8 cellular contexts compared by ENCODE assay signal in the genomic region with DNA sequence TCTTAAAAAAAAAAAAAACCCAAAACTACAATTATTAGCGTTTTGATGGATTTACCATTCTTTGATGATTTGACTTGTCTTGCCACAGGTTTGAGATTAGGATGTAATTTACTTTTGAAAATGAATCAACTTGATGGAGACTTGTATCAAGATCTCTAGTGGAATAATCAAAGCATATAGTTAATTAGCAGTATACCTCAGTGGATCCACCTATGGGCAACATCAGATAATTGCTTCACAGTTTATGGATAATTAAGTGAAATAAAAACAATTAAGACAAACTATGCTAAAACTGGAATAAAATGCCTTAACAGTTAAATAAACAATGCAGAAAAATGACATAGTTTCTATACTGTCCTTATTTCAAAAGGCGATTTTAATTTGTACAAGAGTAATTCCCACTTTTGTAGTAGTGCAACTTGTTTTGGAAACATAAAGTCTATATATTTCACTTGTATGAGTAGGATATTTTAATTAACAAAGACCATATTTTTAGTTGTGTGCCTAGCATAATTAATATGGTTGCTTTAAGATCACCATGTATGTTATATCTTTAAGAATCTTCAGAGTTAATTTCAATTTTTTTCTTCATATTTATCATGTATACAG. TPM values are rescaled to one million over a fixed set of nuclear protein-coding genes. Genes with fewer than 3 reads are reported as not detected.
A peak's percentile ranks its signal among the peaks of the same experiment; 100 is the strongest.
DNase-seq lines count a peak whose midpoint lies in the region; ATAC-seq and TF ChIP-seq lines count a peak whose summit lies in the region.

No MANE protein-coding gene starts in this region.

- H3K27me3 Mint-ChIP-seq in activated T-helper 1 cell treated with anti-CD3 and anti-CD28 coated beads, Interleukin-12 subunit alpha, Interleukin-12 subunit beta, Interleukin-2, Interleukin-4 antibody, amounts not matched to agents 30 ng/mL and 10 ng/mL and 1 ng/mL, durations not matched to agents 14 hours and 24 hours and 36 hours (ENCODE audit: insufficient read depth) = no peaks in the 10 kb centered on the region

- peak overlapping the region; percentile 61 for H3K4me3 ChIP-seq in HAP-1
- peak overlapping the region in 1 of 2 donors; percentile 96 for H3K4me3 ChIP-seq in left lung

- intact Hi-C loops in activated T-helper 1 cell treated with anti-CD3 and anti-CD28 coated beads, Interleukin-12 subunit alpha, Interleukin-12 subunit beta, Interleukin-2, Interleukin-4 antibody, amounts not matched to agents 30 ng/mL and 10 ng/mL and 1 ng/mL, durations not matched to agents 14 hours and 24 hours and 36 hours (cut with micrococcal nuclease) = loop anchor here (1.0 kb wide), 1 partner anchor 10 kb away; no protein-coding TSS in a partner anchor
- intact Hi-C loops in left lung (cut with DNase I) = no loop called here

- no peaks in the 10 kb centered on the region; the same call in 1 of the 2 replicates for H3K27me3 ChIP-seq in HAP-1 (ENCODE audit: low read depth)
- no peaks in the 10 kb centered on the region for H3K27me3 ChIP-seq in left lung

- peak overlapping the region; percentile 67 for H3K27ac Mint-ChIP-seq in activated T-helper 1 cell treated with anti-CD3 and anti-CD28 coated beads, Interleukin-12 subunit alpha, Interleukin-12 subunit beta, Interleukin-2, Interleukin-4 antibody, amounts not matched to agents 30 ng/mL and 10 ng/mL and 1 ng/mL, durations not matched to agents 14 hours and 24 hours and 36 hours
- H3K27ac Mint-ChIP-seq in activated naive CD4-positive, alpha-beta T cell treated with anti-CD3 and anti-CD28 coated beads, Interleukin-2, amount 50 U/mL, for 72 hours = no peak overlapping the region

- no peaks in the 10 kb centered on the region for H3K9me3 ChIP-seq in HAP-1
- no peaks in the 10 kb centered on the region for H3K9me3 ChIP-seq in left lung

- ATAC-seq in left lung = no peak
- ATAC-seq in activated naive CD4-positive, alpha-beta T cell treated with anti-CD3 and anti-CD28 coated beads, Interleukin-2, amount 50 U/mL, for 72 hours = no peak

- H3K36me3 ChIP-seq in HAP-1 (replicated peaks) = peaks cover 2% of the 10 kb centered on the region
- H3K36me3 ChIP-seq in left lung = peaks cover 0 to 33% of the 10 kb centered on the region in 2 donors

- H3K27ac ChIP-seq in left lung = peak overlapping the region; percentile 100

- peak; percentile 19 for TF ChIP-seq CTCF in AG09319 (IDR thresholded peaks at IDR 0.05; ENCODE audit: low read depth, low read length)
- peak in 1 of 2 donors; percentile 15 for TF ChIP-seq CTCF in left lung (IDR thresholded peaks at IDR 0.05)

- peak overlapping the region; percentile 97 for H3K4me3 Mint-ChIP-seq in activated T-helper 1 cell treated with anti-CD3 and anti-CD28 coated beads, Interleukin-12 subunit alpha, Interleukin-12 subunit beta, Interleukin-2, Interleukin-4 antibody, amounts not matched to agents 30 ng/mL and 10 ng/mL and 1 ng/mL, durations not matched to agents 14 hours and 24 hours and 36 hours

- H3K4me1 ChIP-seq in HAP-1 (peaks cover 42% of the 10 kb centered on the region), left lung (peaks cover 9 to 35% of the 10 kb centered on the region in 2 donors)

- peaks cover 24% of the 10 kb centered on the region for H3K36me3 Mint-ChIP-seq in activated T-helper 1 cell treated with anti-CD3 and anti-CD28 coated beads, Interleukin-12 subunit alpha, Interleukin-12 subunit beta, Interleukin-2, Interleukin-4 antibody, amounts not matched to agents 30 ng/mL and 10 ng/mL and 1 ng/mL, durations not matched to agents 14 hours and 24 hours and 36 hours (ENCODE audit: low read depth)
- peaks cover 8 to 16% of the 10 kb centered on the region in 2 donors for H3K36me3 Mint-ChIP-seq in activated naive CD4-positive, alpha-beta T cell treated with anti-CD3 and anti-CD28 coated beads, Interleukin-2, amount 50 U/mL, for 72 hours

- in situ Hi-C loops in HAP-1 (cut with MboI; ENCODE audit: low sequenced_read_pairs) = loop anchor here (25.0 kb wide), 1 partner anchor 656 kb away; the partner anchor contains the start of gene FBXL5

- no peak for DNase-seq in AG09319 (ENCODE audit: extremely low read depth, low read depth)
- no peak for DNase-seq in HAP-1 (ENCODE audit: low spot score in 2 of 2)
- DNase-seq in activated T-helper 1 cell treated with anti-CD3 and anti-CD28 coated beads, Interleukin-12 subunit alpha, Interleukin-12 subunit beta, Interleukin-2, Interleukin-4 antibody, amounts not matched to agents 30 ng/mL and 10 ng/mL and 1 ng/mL, durations not matched to agents 14 hours and 24 hours and 36 hours (ENCODE audit: low spot score) = no peak
- DNase-seq in left lung = no peak
- DNase-seq in glomerular visceral epithelial cell (ENCODE audit: extremely low spot score) = no peak
- DNase-seq in midbrain (lab: John Stamatoyannopoulos, UW) = no peak
- no peak for DNase-seq in occipital lobe (lab: John Stamatoyannopoulos, UW)
- DNase-seq in activated naive CD4-positive, alpha-beta T cell treated with anti-CD3 and anti-CD28 coated beads, Interleukin-2, amount 50 U/mL, for 72 hours (ENCODE audit: low spot score in 2 of 2) = no peak

- no peaks in the 10 kb centered on the region for H3K9me3 Mint-ChIP-seq in activated T-helper 1 cell treated with anti-CD3 and anti-CD28 coated beads, Interleukin-12 subunit alpha, Interleukin-12 subunit beta, Interleukin-2, Interleukin-4 antibody, amounts not matched to agents 30 ng/mL and 10 ng/mL and 1 ng/mL, durations not matched to agents 14 hours and 24 hours and 36 hours
- H3K9me3 Mint-ChIP-seq in activated naive CD4-positive, alpha-beta T cell treated with anti-CD3 and anti-CD28 coated beads, Interleukin-2, amount 50 U/mL, for 72 hours = no peaks in the 10 kb centered on the region

- peaks cover 32% of the 10 kb centered on the region for H3K4me1 Mint-ChIP-seq in activated T-helper 1 cell treated with anti-CD3 and anti-CD28 coated beads, Interleukin-12 subunit alpha, Interleukin-12 subunit beta, Interleukin-2, Interleukin-4 antibody, amounts not matched to agents 30 ng/mL and 10 ng/mL and 1 ng/mL, durations not matched to agents 14 hours and 24 hours and 36 hours (ENCODE audit: low read depth)

RNA-seq across cellular contexts. Expression of gene CPEB2, which starts 4.2 kb away (rescaled TPM):
- 16.5 and 17.2 TPM in 2 replicates for total RNA-seq in activated T-helper 1 cell treated with anti-CD3 and anti-CD28 coated beads, Interleukin-12 subunit alpha, Interleukin-12 subunit beta, Interleukin-2, Interleukin-4 antibody, amounts not matched to agents 30 ng/mL and 10 ng/mL and 1 ng/mL, durations not matched to agents 14 hours and 24 hours and 36 hours
- 10 to 100 TPM; 25.2 to 27.7 TPM for total RNA-seq in left lung
- 32.8 TPM for total RNA-seq in occipital lobe
- 1 to 10 TPM; 7.1 to 7.5 TPM for total RNA-seq in activated naive CD4-positive, alpha-beta T cell treated with anti-CD3 and anti-CD28 coated beads, Interleukin-2, amount 50 U/mL, for 72 hours
